8 cellular contexts compared by ENCODE assay signal in the genomic region with DNA sequence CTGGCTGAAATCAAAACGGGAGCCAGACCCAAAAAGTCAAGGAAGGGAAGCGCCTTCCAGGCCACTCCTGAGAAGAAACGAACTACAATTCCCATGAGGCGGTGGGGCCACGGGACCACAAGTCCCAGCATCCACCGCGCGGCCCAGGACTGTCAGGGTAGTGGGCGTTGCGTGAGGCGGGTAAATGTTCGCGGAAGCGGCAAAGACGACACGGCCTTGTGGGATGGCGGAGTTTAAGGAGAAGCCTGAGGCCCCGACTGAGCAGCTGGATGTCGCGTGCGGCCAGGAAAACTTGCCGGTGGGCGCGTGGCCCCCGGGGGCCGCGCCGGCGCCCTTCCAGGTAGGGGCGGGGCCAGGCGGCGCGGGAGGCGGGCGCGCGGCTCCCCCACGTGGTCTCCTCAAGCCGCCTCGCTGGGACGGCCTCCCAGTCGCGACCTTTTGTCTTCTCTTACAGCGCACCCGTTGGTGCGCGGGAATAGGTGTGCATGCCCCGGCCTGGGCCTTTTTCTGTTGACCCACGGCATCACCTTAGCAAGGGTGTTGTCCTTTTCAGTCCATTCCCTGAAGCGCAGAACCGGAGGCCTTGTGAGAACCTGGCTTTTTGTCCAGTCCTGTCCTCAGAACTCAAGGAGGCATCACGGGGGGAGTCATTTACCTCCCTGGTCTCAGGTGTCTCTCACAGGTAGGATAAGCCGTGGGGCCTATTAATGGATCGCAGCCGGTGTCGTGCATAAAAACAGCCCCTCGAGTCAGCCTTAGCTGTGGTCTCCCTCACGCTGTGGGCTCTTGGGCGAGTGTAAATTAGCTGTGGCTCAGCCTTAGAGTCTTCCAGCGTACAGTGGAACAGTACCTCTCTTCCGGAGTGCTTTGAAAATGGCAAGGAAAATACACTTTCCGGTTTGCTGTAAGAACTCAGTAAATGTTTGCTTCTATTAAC. TPM values are rescaled to one million over a fixed set of nuclear protein-coding genes. Genes with fewer than 3 reads are reported as not detected.
DNase-seq lines count a peak whose midpoint lies in the region; ATAC-seq and TF ChIP-seq lines count a peak whose summit lies in the region.

A gene (plus strand): TSS at position 183 of the 937 bp plus-strand sequence. CDS start 2 bp downstream, at position 185.

- peak within 1 kb of the TSS; percentile 87 for H3K4me3 ChIP-seq in AG10803 (ENCODE audit: low read length)

- POLR2A ChIA-PET in activated CD4-positive, alpha-beta T cell treated with anti-CD3 and anti-CD28 coated beads for 36 hours (lab: Charles Lee) = interaction anchor here (0.7 kb wide), 1 partner anchor 187 kb away, joined by 5 read pairs; no protein-coding TSS in a partner anchor

- ATAC-seq in GM19025 (IDR thresholded peaks at IDR 0.05; ENCODE audit: low read depth, unreplicated experiment) = peak; percentile 98
- ATAC-seq in HG03280 (IDR thresholded peaks at IDR 0.05; ENCODE audit: unreplicated experiment) = peak; percentile 99
- peak; percentile 96 for ATAC-seq in activated CD4-positive, alpha-beta T cell treated with anti-CD3 and anti-CD28 coated beads for 36 hours

- intact Hi-C loops in activated CD4-positive, alpha-beta T cell treated with anti-CD3 and anti-CD28 coated beads for 36 hours (cut with DNase I, micrococcal nuclease) = loop anchor here (1.0 to 2.0 kb wide), 7 partner anchors 48 to 1176 kb away; a partner anchor contains a TSS

- peaks cover 16% of the 10 kb centered on the region for H3K36me3 Mint-ChIP-seq in activated CD4-positive, alpha-beta T cell treated with anti-CD3 and anti-CD28 coated beads for 36 hours (ENCODE audit: low read depth)
- H3K36me3 Mint-ChIP-seq in chondrocyte (ENCODE audit: low read depth) = peaks cover 1% of the 10 kb centered on the region

- CTCF ChIA-PET in activated CD4-positive, alpha-beta T cell treated with anti-CD3 and anti-CD28 coated beads for 36 hours (lab: Charles Lee) = interaction anchor here (0.6 to 2.1 kb wide), 3 partner anchors 11 to 164 kb away, joined by 3 to 7 read pairs (median 4); a partner anchor contains a TSS

- H3K4me3 Mint-ChIP-seq in activated CD4-positive, alpha-beta T cell treated with anti-CD3 and anti-CD28 coated beads for 36 hours = peak within 1 kb of the TSS; percentile 79
- H3K4me3 Mint-ChIP-seq in chondrocyte (ENCODE audit: unreplicated experiment) = peak within 1 kb of the TSS; percentile 86

- peak within 1 kb of the TSS; percentile 96 for H3K27ac Mint-ChIP-seq in activated CD4-positive, alpha-beta T cell treated with anti-CD3 and anti-CD28 coated beads for 36 hours
- peak within 1 kb of the TSS; percentile 94 for H3K27ac Mint-ChIP-seq in chondrocyte (ENCODE audit: unreplicated experiment)

- no peaks in the 10 kb centered on the region for H3K9me3 Mint-ChIP-seq in activated CD4-positive, alpha-beta T cell treated with anti-CD3 and anti-CD28 coated beads for 36 hours (ENCODE audit: low read depth)
- H3K9me3 Mint-ChIP-seq in chondrocyte (ENCODE audit: low read depth) = no peaks in the 10 kb centered on the region

- peaks cover 26% of the 10 kb centered on the region for H3K4me1 Mint-ChIP-seq in activated CD4-positive, alpha-beta T cell treated with anti-CD3 and anti-CD28 coated beads for 36 hours
- peaks cover 41% of the 10 kb centered on the region for H3K4me1 Mint-ChIP-seq in chondrocyte (ENCODE audit: low read depth)

- TF ChIP-seq CTCF in AG10803 (conservative IDR thresholded peaks at IDR 0.05; ENCODE audit: low read length) (no peak), chondrocyte (IDR thresholded peaks at IDR 0.05) (peak; percentile 11)

- peak; percentile 83 for DNase-seq in AG10803 (ENCODE audit: low read depth)
- peak; percentile 47 to 87 for DNase-seq in NCI-H446 (lab: John Stamatoyannopoulos, UW)
- DNase-seq in activated CD4-positive, alpha-beta T cell treated with anti-CD3 and anti-CD28 coated beads for 36 hours = peak; percentile 93
- peak; percentile 95 for DNase-seq in chondrocyte (ENCODE audit: low spot score)
- DNase-seq in kidney tubule cell (ENCODE audit: low spot score) = peak; percentile 82
- DNase-seq in stimulated activated CD4-positive, alpha-beta T cell treated with anti-CD3 and anti-CD28 coated beads, Interleukin-1b, Interleukin-23, amount 100 ng/mL, for 24 hours (ENCODE audit: low read depth in 4 of 4, low spot score in 1 of 4) = peak; percentile 56 to 78 (median 76)

- no peaks in the 10 kb centered on the region for H3K27me3 Mint-ChIP-seq in activated CD4-positive, alpha-beta T cell treated with anti-CD3 and anti-CD28 coated beads for 36 hours
- H3K27me3 Mint-ChIP-seq in chondrocyte (ENCODE audit: low read depth) = no peaks in the 10 kb centered on the region

RNA-seq across cellular contexts. Expression of the gene that starts here (rescaled TPM):
- 10 to 100 TPM; 19.3 to 19.4 TPM for total RNA-seq in activated CD4-positive, alpha-beta T cell treated with anti-CD3 and anti-CD28 coated beads for 36 hours
- 11.0 to 16.6 TPM (median 13.1 TPM) in 3 replicates for total RNA-seq in chondrocyte

Comparison
In these comparisons a context has a peak if more than half of its experiments do, and no peak if none do; other contexts are left out.
1. Peak in every context shown above with its lines: DNase-seq, ATAC-seq and H3K4me3 ChIP-seq.